12 cellular contexts compared by ENCODE assay signal in the genomic region with DNA sequence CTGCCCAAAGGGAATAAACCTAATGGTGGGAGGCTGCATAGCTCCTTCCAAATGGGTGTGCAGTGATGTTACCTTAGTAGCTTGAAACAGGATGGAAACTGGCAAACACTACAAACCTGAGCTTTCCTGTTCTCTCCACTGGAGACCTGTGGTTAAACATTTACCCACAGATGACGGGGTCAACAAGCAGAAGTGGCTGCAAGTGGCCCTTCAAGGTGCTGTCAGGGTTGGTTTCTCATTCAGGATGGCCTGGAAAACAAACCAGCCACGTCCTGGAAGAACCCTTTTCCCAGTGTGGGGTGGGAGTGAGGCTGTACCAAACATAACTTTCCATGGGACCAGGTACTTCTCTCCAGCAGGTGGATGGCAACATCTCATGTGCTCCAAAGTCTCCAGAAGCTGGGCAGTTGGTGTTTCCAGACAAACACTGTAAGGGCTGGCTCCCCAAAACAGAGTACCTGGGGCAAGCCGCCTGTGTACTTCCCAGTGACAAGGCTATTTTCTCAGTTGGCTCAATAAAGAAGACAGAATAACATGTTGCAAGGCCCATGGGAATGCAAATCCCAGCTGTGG.
"Had no signal": no experiment of that assay in that cellular context is flagged by ENCODE, and none has a peak within 500 bp of the region (broad histone marks: within the 10 kb centered on the region; RNA-seq: fewer than 3 reads in every experiment).

No MANE protein-coding gene starts in this region.

- H3K4me3 Mint-ChIP-seq: activated CD4-positive, alpha-beta T cell treated with anti-CD3 and anti-CD28 coated beads, Interleukin-2, amount 10 ng/mL, durations not matched to agents 7 days and 5 days; activated T-cell treated with anti-CD3 and anti-CD28 coated beads, Interleukin-2, amount 50 U/mL, for 72 hours had no signal

- H3K36me3 Mint-ChIP-seq: activated naive CD4-positive, alpha-beta T cell treated with anti-CD3 and anti-CD28 coated beads, Interleukin-2, amount 50 U/mL, for 72 hours had no signal

- H3K27ac Mint-ChIP-seq: activated CD4-positive, alpha-beta T cell treated with anti-CD3 and anti-CD28 coated beads, Interleukin-2, amount 10 ng/mL, durations not matched to agents 7 days and 5 days; activated naive CD4-positive, alpha-beta T cell treated with anti-CD3 and anti-CD28 coated beads, Interleukin-2, amount 50 U/mL, for 72 hours; activated T-cell treated with anti-CD3 and anti-CD28 coated beads, Interleukin-2, amount 50 U/mL, for 72 hours had no signal

- H3K4me1 Mint-ChIP-seq: activated CD4-positive, alpha-beta T cell treated with anti-CD3 and anti-CD28 coated beads, Interleukin-2, amount 10 ng/mL, durations not matched to agents 7 days and 5 days had no signal

- H3K9me3 Mint-ChIP-seq: activated CD4-positive, alpha-beta T cell treated with anti-CD3 and anti-CD28 coated beads, Interleukin-2, amount 10 ng/mL, durations not matched to agents 7 days and 5 days; activated naive CD4-positive, alpha-beta T cell treated with anti-CD3 and anti-CD28 coated beads, Interleukin-2, amount 50 U/mL, for 72 hours; activated T-cell treated with anti-CD3 and anti-CD28 coated beads, Interleukin-2, amount 50 U/mL, for 72 hours had no signal

- ATAC-seq: activated naive CD4-positive, alpha-beta T cell treated with anti-CD3 and anti-CD28 coated beads, Interleukin-2, amount 50 U/mL, for 72 hours; activated T-cell treated with anti-CD3 and anti-CD28 coated beads, Interleukin-2, amount 50 U/mL, for 72 hours; gastrocnemius medialis had no signal

- DNase-seq: activated CD4-positive, alpha-beta T cell treated with anti-CD3 and anti-CD28 coated beads, Interleukin-2, amount 10 ng/mL, durations not matched to agents 7 days and 5 days; activated CD8-positive, alpha-beta memory T cell treated with anti-CD3 and anti-CD28 coated beads, Interleukin-2, amount 50 U/mL, for 48 hours; activated gamma-delta T cell; activated T-cell treated with anti-CD3 and anti-CD28 coated beads, Interleukin-2, amount 50 U/mL, for 72 hours; dorsolateral prefrontal cortex; erythroblast; gastrocnemius medialis; midbrain; stimulated activated CD4-positive, alpha-beta T cell treated with anti-CD3 and anti-CD28 coated beads, Interleukin-1b, Interleukin-23, amount 100 ng/mL, for 48 hours; stomach; testis had no signal
